ENCODE assay signal across 15 cellular contexts in genomic region chr4:2092653-2093000, GRCh38. TPM values are rescaled to one million over a fixed set of nuclear protein-coding genes. Genes with fewer than 3 reads are reported as not detected.
"Had no signal": no experiment of that assay in that cellular context is flagged by ENCODE, and none has a peak within 500 bp of the region (broad histone marks: within the 10 kb centered on the region; RNA-seq: fewer than 3 reads in every experiment).

No MANE protein-coding gene starts in this region.

- H3K9me3 ChIP-seq: colonic mucosa, right lobe of liver, testis, upper lobe of right lung had no signal

- H3K27ac Mint-ChIP-seq: activated naive CD8-positive, alpha-beta T cell treated with anti-CD3 and anti-CD28 coated beads for 36 hours; immature natural killer cell; naive thymus-derived CD8-positive, alpha-beta T cell; stimulated activated effector memory CD8-positive, alpha-beta T cell treated with anti-CD3 and anti-CD28 coated beads, Interleukin-12 subunit alpha, Interleukin-12 subunit beta, amount 100 ng/mL, for 72 hours; T-helper 17 cell had no signal

- ATAC-seq: naive thymus-derived CD8-positive, alpha-beta T cell; right lobe of liver; stimulated activated effector memory CD8-positive, alpha-beta T cell treated with anti-CD3 and anti-CD28 coated beads, Interleukin-12 subunit alpha, Interleukin-12 subunit beta, amount 100 ng/mL, for 72 hours; T-helper 17 cell; upper lobe of right lung had no signal

- H3K27ac ChIP-seq: colonic mucosa, right lobe of liver, testis, upper lobe of right lung, VCaP had no signal

- H3K4me3 Mint-ChIP-seq: activated naive CD8-positive, alpha-beta T cell treated with anti-CD3 and anti-CD28 coated beads for 36 hours; central memory CD8-positive, alpha-beta T cell; immature natural killer cell; naive thymus-derived CD8-positive, alpha-beta T cell; stimulated activated effector memory CD8-positive, alpha-beta T cell treated with anti-CD3 and anti-CD28 coated beads, Interleukin-12 subunit alpha, Interleukin-12 subunit beta, amount 100 ng/mL, for 72 hours; T-helper 17 cell had no signal

- H3K36me3 ChIP-seq: colonic mucosa, right lobe of liver, upper lobe of right lung had no signal

- H3K4me3 ChIP-seq: colonic mucosa, right lobe of liver, testis, upper lobe of right lung had no signal

- H3K4me1 Mint-ChIP-seq: activated naive CD8-positive, alpha-beta T cell treated with anti-CD3 and anti-CD28 coated beads for 36 hours; central memory CD8-positive, alpha-beta T cell; immature natural killer cell; naive thymus-derived CD8-positive, alpha-beta T cell; stimulated activated effector memory CD8-positive, alpha-beta T cell treated with anti-CD3 and anti-CD28 coated beads, Interleukin-12 subunit alpha, Interleukin-12 subunit beta, amount 100 ng/mL, for 72 hours; T-helper 17 cell had no signal

- H3K4me1 ChIP-seq: colonic mucosa, testis, upper lobe of right lung had no signal

- H3K36me3 Mint-ChIP-seq: stimulated activated effector memory CD8-positive, alpha-beta T cell treated with anti-CD3 and anti-CD28 coated beads, Interleukin-12 subunit alpha, Interleukin-12 subunit beta, amount 100 ng/mL, for 72 hours had no signal

- H3K27me3 ChIP-seq: colonic mucosa, right lobe of liver, testis, upper lobe of right lung had no signal

- DNase-seq: activated naive CD4-positive, alpha-beta T cell; activated naive CD8-positive, alpha-beta T cell treated with anti-CD3 and anti-CD28 coated beads for 36 hours; amniotic stem cell; colonic mucosa; immature natural killer cell; mesenchymal stem cell; naive thymus-derived CD8-positive, alpha-beta T cell; stimulated activated CD4-positive, alpha-beta T cell treated with anti-CD3 and anti-CD28 coated beads, Interleukin-4, amount 100 ng/mL, for 24 hours; T-helper 17 cell; testis; upper lobe of right lung had no signal

RNA-seq across cellular contexts. Expression of gene NAT8L, which starts 33.5 kb away (rescaled TPM):
- total RNA-seq: T-helper 17 cell had no signal
- polyA plus RNA-seq: immature natural killer cell; naive thymus-derived CD8-positive, alpha-beta T cell had no signal
